In the genomic region with DNA sequence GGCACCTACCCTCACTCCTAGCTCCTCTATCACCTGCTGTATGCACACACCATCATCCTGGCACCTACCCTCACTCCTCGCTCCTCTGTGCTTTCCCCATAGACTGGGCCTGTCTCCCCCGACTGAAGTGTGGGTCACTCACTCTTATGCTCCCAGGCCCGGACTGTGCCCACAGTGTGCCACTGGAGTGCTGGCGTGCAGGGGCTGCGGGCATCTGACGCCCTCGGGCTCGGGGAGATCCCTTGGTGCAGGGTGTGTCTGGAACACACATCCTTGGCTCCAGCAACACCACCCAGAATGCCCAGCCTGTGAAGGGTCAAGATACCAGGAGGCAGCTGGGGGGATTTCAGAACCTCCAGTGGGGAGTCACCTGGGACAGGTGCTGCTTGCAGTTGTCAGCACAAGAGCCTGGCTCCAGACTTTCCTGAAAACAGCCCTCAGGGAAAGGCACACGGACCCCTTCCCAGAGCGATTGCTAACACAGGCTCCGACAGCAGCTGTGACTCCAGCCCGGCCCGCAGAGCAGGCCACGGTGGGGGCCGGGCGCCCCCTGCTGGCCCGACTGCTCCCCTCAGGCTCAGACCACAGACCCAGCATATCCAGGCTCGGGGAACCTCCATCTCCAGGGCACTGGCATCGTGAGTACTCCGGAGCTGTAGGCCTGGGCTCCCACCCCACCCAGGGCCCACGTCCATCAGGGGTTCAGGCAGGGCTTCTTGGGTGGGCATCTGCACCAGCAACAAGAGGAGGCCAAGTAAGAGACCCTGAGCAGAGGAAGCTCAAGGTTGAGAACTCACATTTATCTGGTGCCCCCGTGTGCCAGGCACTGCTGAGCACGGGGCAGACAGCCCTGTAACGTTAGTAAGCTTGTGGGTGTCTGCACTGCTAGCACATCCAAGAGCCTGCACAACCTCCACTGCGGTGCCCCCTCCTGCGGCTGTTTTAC, we compare ENCODE assay signal across 8 cellular contexts. TPM values are rescaled to one million over a fixed set of nuclear protein-coding genes. Genes with fewer than 3 reads are reported as not detected.
A peak's percentile ranks its signal among the peaks of the same experiment; 100 is the strongest.
DNase-seq lines count a peak whose midpoint lies in the region; ATAC-seq and TF ChIP-seq lines count a peak whose summit lies in the region.

No MANE protein-coding gene starts in this region.

- ATAC-seq in HG02759 (IDR thresholded peaks at IDR 0.05; ENCODE audit: unreplicated experiment): peak; percentile 99

- H3K9me3 ChIP-seq in breast epithelium: no peaks in the 10 kb centered on the region

- DNase-seq in NCI-H1694 (lab: John Stamatoyannopoulos, UW) (peak; percentile 86), breast epithelium (ENCODE audit: low spot score in 2 of 2) (peak; percentile 75 to 79), kidney tubule cell (ENCODE audit: low spot score) (peak; percentile 80)
- DNase-seq in stimulated activated CD4-positive, alpha-beta T cell treated with anti-CD3 and anti-CD28 coated beads, Interleukin-2, amount 100 ng/mL, for 4 hours (ENCODE audit: low read depth): peak; percentile 50

- no peaks in the 10 kb centered on the region for H3K4me1 ChIP-seq in breast epithelium

- intact Hi-C loops in breast epithelium (cut with DNase I; ENCODE audit: low total_unique reads): loop anchor here (1.0 kb wide), 1 partner anchor 200 kb away; no protein-coding TSS in a partner anchor

- no peaks in the 10 kb centered on the region for H3K36me3 ChIP-seq in breast epithelium

- H3K27ac ChIP-seq in 22Rv1 (no peak overlapping the region), VCaP (no peak overlapping the region), breast epithelium (peak overlapping the region in 1 of 2 donors; percentile 64)

- TF ChIP-seq POLR2A in breast epithelium (IDR thresholded peaks at IDR 0.05): no peak

- TF ChIP-seq CTCF in 22Rv1 (IDR thresholded peaks at IDR 0.05): peak; percentile 97
- peak; percentile 99 for TF ChIP-seq CTCF in GM12875 (IDR thresholded peaks at IDR 0.05; ENCODE audit: borderline replicate concordance, insufficient read depth, low read depth, low read length)
- TF ChIP-seq CTCF in VCaP (conservative IDR thresholded peaks at IDR 0.05): peak; percentile 95
- peak; percentile 80 to 94 (median 91) for TF ChIP-seq CTCF in breast epithelium (IDR thresholded peaks at IDR 0.05)

- H3K4me3 ChIP-seq in GM12875 (ENCODE audit: low read depth, low read length) (no peak overlapping the region), breast epithelium (no peak overlapping the region)

- H3K27me3 ChIP-seq in breast epithelium: no peaks in the 10 kb centered on the region

RNA-seq across cellular contexts. Expression of a gene that starts 8.6 kb away (rescaled TPM):
- 10 to 100 TPM; 19.0 to 31.8 (median 25.9) TPM for total RNA-seq in breast epithelium

RNA-seq across cellular contexts. Expression of a gene that starts 24.6 kb away (rescaled TPM):
- under 1 TPM; under 0.01 to 0.15 (median under 0.01) TPM for total RNA-seq in breast epithelium
